ENCODE assay signal across 1 cellular context in the genomic region with DNA sequence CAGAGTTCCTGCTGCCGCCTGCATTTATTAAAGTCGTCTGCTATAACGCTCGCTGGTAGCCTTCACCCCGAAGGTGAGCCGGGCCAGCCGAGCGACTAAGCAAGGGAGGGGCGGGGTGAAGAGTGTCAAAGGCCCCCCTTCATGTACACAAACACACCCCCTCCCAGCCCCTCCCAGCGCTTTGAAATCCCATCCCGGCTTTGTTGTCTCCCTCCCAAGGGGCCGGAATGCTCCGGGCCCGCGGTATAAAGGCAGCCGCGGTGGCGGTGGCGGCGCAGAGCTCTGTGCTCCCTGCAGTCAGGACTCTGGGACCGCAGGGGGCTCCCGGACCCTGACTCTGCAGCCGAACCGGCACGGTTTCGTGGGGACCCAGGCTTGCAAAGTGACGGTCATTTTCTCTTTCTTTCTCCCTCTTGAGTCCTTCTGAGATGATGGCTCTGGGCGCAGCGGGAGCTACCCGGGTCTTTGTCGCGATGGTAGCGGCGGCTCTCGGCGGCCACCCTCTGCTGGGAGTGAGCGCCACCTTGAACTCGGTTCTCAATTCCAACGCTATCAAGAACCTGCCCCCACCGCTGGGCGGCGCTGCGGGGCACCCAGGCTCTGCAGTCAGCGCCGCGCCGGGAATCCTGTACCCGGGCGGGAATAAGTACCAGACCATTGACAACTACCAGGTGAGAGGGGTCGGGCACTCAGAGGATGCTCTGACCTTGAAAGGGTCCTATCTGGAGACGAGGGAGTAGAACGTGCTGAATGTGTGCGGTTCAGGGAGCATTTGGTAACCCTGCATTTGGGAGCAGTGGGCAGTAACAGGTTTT.
TF ChIP-seq lines count a peak whose summit lies in the region.

DKK1 (plus strand) TSS at position 275 of the 815 bp plus-strand sequence; CDS start at position 429, 154 bp downstream.

TF ChIP-seq in HepG2, 621 proteins besides CTCF, POLR2A, EP300 and RAD21 (continued from another document and continues in another):
- TF ChIP-seq, protein P1, sequence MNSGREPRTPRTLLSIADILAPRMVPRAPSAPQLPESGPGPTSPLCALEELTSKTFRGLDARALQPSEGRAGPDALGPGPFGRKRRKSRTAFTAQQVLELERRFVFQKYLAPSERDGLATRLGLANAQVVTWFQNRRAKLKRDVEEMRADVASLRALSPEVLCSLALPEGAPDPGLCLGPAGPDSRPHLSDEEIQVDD (CRISPR knock-in tag; IDR thresholded peaks at IDR 0.05; ENCODE audit: borderline replicate concordance): no peak
- TF ChIP-seq, protein P2, sequence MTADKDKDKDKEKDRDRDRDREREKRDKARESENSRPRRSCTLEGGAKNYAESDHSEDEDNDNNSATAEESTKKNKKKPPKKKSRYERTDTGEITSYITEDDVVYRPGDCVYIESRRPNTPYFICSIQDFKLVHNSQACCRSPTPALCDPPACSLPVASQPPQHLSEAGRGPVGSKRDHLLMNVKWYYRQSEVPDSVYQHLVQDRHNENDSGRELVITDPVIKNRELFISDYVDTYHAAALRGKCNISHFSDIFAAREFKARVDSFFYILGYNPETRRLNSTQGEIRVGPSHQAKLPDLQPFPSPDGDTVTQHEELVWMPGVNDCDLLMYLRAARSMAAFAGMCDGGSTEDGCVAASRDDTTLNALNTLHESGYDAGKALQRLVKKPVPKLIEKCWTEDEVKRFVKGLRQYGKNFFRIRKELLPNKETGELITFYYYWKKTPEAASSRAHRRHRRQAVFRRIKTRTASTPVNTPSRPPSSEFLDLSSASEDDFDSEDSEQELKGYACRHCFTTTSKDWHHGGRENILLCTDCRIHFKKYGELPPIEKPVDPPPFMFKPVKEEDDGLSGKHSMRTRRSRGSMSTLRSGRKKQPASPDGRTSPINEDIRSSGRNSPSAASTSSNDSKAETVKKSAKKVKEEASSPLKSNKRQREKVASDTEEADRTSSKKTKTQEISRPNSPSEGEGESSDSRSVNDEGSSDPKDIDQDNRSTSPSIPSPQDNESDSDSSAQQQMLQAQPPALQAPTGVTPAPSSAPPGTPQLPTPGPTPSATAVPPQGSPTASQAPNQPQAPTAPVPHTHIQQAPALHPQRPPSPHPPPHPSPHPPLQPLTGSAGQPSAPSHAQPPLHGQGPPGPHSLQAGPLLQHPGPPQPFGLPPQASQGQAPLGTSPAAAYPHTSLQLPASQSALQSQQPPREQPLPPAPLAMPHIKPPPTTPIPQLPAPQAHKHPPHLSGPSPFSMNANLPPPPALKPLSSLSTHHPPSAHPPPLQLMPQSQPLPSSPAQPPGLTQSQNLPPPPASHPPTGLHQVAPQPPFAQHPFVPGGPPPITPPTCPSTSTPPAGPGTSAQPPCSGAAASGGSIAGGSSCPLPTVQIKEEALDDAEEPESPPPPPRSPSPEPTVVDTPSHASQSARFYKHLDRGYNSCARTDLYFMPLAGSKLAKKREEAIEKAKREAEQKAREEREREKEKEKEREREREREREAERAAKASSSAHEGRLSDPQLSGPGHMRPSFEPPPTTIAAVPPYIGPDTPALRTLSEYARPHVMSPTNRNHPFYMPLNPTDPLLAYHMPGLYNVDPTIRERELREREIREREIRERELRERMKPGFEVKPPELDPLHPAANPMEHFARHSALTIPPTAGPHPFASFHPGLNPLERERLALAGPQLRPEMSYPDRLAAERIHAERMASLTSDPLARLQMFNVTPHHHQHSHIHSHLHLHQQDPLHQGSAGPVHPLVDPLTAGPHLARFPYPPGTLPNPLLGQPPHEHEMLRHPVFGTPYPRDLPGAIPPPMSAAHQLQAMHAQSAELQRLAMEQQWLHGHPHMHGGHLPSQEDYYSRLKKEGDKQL (CRISPR knock-in tag; IDR thresholded peaks at IDR 0.05; ENCODE audit: low read depth): no peak
- TF ChIP-seq SCMH1 (CRISPR knock-in tag; IDR thresholded peaks at IDR 0.05; ENCODE audit: borderline replicate concordance) (no peak), ZNF615 (CRISPR knock-in tag; IDR thresholded peaks at IDR 0.05; ENCODE audit: borderline replicate concordance) (peak; percentile 89; the same call in 1 of the 2 replicates), BCLAF1 (IDR thresholded peaks at IDR 0.05) (no peak), KAT8 (CRISPR knock-in tag; IDR thresholded peaks at IDR 0.05) (peak; percentile 36; the same call in 1 of the 2 replicates), CREM (IDR thresholded peaks at IDR 0.05) (peak; percentile 78; the same call in 1 of the 2 replicates), CREM (CRISPR knock-in tag; IDR thresholded peaks at IDR 0.05) (no peak), DMTF1 (CRISPR knock-in tag; IDR thresholded peaks at IDR 0.05) (no peak), JUN (CRISPR knock-in tag; IDR thresholded peaks at IDR 0.05) (no peak), KIAA2018 (CRISPR knock-in tag; IDR thresholded peaks at IDR 0.05; ENCODE audit: borderline replicate concordance) (0 out of 2 replicates have a peak, but pooled peaks have one; percentile 59), PRDM10 (CRISPR knock-in tag; IDR thresholded peaks at IDR 0.05; ENCODE audit: low read depth) (peak; percentile 71)
- TF ChIP-seq, protein P3, sequence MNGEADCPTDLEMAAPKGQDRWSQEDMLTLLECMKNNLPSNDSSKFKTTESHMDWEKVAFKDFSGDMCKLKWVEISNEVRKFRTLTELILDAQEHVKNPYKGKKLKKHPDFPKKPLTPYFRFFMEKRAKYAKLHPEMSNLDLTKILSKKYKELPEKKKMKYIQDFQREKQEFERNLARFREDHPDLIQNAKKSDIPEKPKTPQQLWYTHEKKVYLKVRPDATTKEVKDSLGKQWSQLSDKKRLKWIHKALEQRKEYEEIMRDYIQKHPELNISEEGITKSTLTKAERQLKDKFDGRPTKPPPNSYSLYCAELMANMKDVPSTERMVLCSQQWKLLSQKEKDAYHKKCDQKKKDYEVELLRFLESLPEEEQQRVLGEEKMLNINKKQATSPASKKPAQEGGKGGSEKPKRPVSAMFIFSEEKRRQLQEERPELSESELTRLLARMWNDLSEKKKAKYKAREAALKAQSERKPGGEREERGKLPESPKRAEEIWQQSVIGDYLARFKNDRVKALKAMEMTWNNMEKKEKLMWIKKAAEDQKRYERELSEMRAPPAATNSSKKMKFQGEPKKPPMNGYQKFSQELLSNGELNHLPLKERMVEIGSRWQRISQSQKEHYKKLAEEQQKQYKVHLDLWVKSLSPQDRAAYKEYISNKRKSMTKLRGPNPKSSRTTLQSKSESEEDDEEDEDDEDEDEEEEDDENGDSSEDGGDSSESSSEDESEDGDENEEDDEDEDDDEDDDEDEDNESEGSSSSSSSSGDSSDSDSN (CRISPR knock-in tag; IDR thresholded peaks at IDR 0.05): peak; percentile 60
